Comparison of ENCODE assay signal across 18 cellular contexts in the genomic region with DNA sequence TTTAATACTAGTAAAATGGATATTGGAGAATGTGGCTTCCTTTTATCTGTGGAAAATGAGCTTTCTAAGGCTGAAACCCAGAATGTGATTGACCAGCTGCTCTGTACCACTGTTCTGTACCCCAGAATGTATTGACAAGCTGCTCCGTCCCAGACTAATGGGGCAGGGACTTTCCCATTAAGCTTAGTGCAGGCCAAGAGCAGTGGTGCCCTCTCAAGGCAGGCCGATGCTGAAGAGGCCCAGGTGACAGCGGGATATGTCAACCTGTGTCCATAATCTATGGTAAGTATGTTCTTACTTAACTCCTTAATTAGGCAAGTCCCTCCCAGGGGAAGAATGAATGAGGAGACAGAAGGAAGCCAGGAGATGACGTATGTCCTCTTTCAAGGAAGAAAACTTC. TPM values are rescaled to one million over a fixed set of nuclear protein-coding genes. Genes with fewer than 3 reads are reported as not detected.
A peak's percentile ranks its signal among the peaks of the same experiment; 100 is the strongest.
DNase-seq lines count a peak whose midpoint lies in the region; ATAC-seq, FAIRE-seq and TF ChIP-seq lines count a peak whose summit lies in the region.
"Had no signal": no experiment of that assay in that cellular context is flagged by ENCODE, and none has a peak within 500 bp of the region (broad histone marks: within the 10 kb centered on the region; RNA-seq: fewer than 3 reads in every experiment).

No MANE protein-coding gene starts in this region.

- H3K9me3 ChIP-seq in OCI-LY3 (ENCODE audit: insufficient read depth, low read length) (no peaks in the 10 kb centered on the region), H1 (ENCODE audit: insufficient read depth in 2 of 2, low read depth in 1 of 2, low read length in 1 of 2) (no peaks in the 10 kb centered on the region)
- H3K9me3 ChIP-seq: HAP-1, SK-N-SH had no signal

- H4K20me1 ChIP-seq in OCI-LY3 (ENCODE audit: insufficient read depth, low read length), result no peaks in the 10 kb centered on the region
- H4K20me1 ChIP-seq in H1 (replicated peaks in 1 of 2; ENCODE audit: control insufficient read depth in 1 of 2, insufficient read depth in 2 of 2, low read length in 2 of 2), result no peaks in the 10 kb centered on the region

- peaks cover 13% of the 10 kb centered on the region for H3K4me1 Mint-ChIP-seq in activated CD4-positive, alpha-beta memory T cell treated with anti-CD3 and anti-CD28 coated beads, Interleukin-2, amount 10 ng/mL, durations not matched to agents 7 days and 5 days
- H3K4me1 Mint-ChIP-seq in activated CD4-positive, alpha-beta memory T cell treated with anti-CD3 and anti-CD28 coated beads for 36 hours (ENCODE audit: low read depth), result peaks cover 4% of the 10 kb centered on the region
- H3K4me1 Mint-ChIP-seq in stimulated activated naive B cell treated with anti-CD40 and anti-IgM and Interleukin-4, amounts not matched to agents 10 μg/mL and 1 μg/mL and 100 μg/mL, for 72 hours, result peaks cover 6% of the 10 kb centered on the region in 2 donors

- no peak overlapping the region for H3K56ac ChIP-seq in H1 (replicated peaks; ENCODE audit: insufficient read length, low read depth, low read length)

- no peaks in the 10 kb centered on the region for H3K27me3 Mint-ChIP-seq in activated CD4-positive, alpha-beta memory T cell treated with anti-CD3 and anti-CD28 coated beads, Interleukin-2, amount 10 ng/mL, durations not matched to agents 7 days and 5 days
- H3K27me3 Mint-ChIP-seq in activated CD4-positive, alpha-beta memory T cell treated with anti-CD3 and anti-CD28 coated beads for 36 hours, result no peaks in the 10 kb centered on the region
- H3K27me3 Mint-ChIP-seq in stimulated activated naive B cell treated with anti-CD40 and anti-IgM and Interleukin-4, amounts not matched to agents 10 μg/mL and 1 μg/mL and 100 μg/mL, for 72 hours, result no peaks in the 10 kb centered on the region

- no peak overlapping the region for H3K9ac ChIP-seq in OCI-LY3 (ENCODE audit: low read length)
- no peak overlapping the region for H3K9ac ChIP-seq in H1 (replicated peaks in 1 of 4; ENCODE audit: extremely low read depth in 1 of 4, low read depth in 3 of 4, low read length in 3 of 4)
- H3K9ac ChIP-seq: SK-N-SH had no signal

- no peaks in the 10 kb centered on the region for H3K9me3 Mint-ChIP-seq in activated CD4-positive, alpha-beta memory T cell treated with anti-CD3 and anti-CD28 coated beads, Interleukin-2, amount 10 ng/mL, durations not matched to agents 7 days and 5 days
- H3K9me3 Mint-ChIP-seq in activated CD4-positive, alpha-beta memory T cell treated with anti-CD3 and anti-CD28 coated beads for 36 hours, result no peaks in the 10 kb centered on the region
- H3K9me3 Mint-ChIP-seq in stimulated activated naive B cell treated with anti-CD40 and anti-IgM and Interleukin-4, amounts not matched to agents 10 μg/mL and 1 μg/mL and 100 μg/mL, for 72 hours, result no peaks in the 10 kb centered on the region

- 83% methylated on average over 4 of the region's 4 CpGs; no CpG with 5 or more reads in 1 of the 2 experiments for WGBS in H1 (ENCODE audit: extremely low coverage in 1 of 2, insufficient coverage in 1 of 2, insufficient read length in 1 of 2, insufficient replicate concordance in 2 of 2, low coverage in 1 of 2, low lambda C conversion rate in 2 of 2, missing lambda C conversion rate in 1 of 2), 2 experiments

- no peak overlapping the region for H3K18ac ChIP-seq in H1 (ENCODE audit: extremely low read depth, low read length)

- peak overlapping the region; percentile 21 for H3K4me2 ChIP-seq in OCI-LY3 (ENCODE audit: low read length)
- H3K4me2 ChIP-seq in H1 (ENCODE audit: insufficient read depth in 1 of 2, low read depth in 2 of 2, low read length in 2 of 2), result no peak overlapping the region
- H3K4me2 ChIP-seq: SK-N-SH had no signal

- peaks cover 65% of the 10 kb centered on the region for H3K36me3 Mint-ChIP-seq in activated CD4-positive, alpha-beta memory T cell treated with anti-CD3 and anti-CD28 coated beads, Interleukin-2, amount 10 ng/mL, durations not matched to agents 7 days and 5 days (ENCODE audit: low read depth)
- H3K36me3 Mint-ChIP-seq in activated CD4-positive, alpha-beta memory T cell treated with anti-CD3 and anti-CD28 coated beads for 36 hours, result peaks cover 28% of the 10 kb centered on the region
- H3K36me3 Mint-ChIP-seq in stimulated activated naive B cell treated with anti-CD40 and anti-IgM and Interleukin-4, amounts not matched to agents 10 μg/mL and 1 μg/mL and 100 μg/mL, for 72 hours, result peaks cover 29 to 31% of the 10 kb centered on the region in 2 donors

- no peak for TF ChIP-seq EP300 in H1 (IDR thresholded peaks at IDR 0.05; ENCODE audit: borderline replicate concordance in 1 of 2, low read depth in 2 of 2, low read length in 2 of 2)

- no peak overlapping the region for H4K91ac ChIP-seq in H1 (replicated peaks; ENCODE audit: insufficient read length, low read length)

- peaks cover 30% of the 10 kb centered on the region for H3K36me3 ChIP-seq in OCI-LY3 (replicated peaks; ENCODE audit: low read depth, low read length)
- peaks cover 0 to 20% (median 13%) of the 10 kb centered on the region in 4 experiments; a peak in 7 of 8 replicates for H3K36me3 ChIP-seq in H1 (ENCODE audit: control insufficient read depth in 2 of 4, insufficient read depth in 4 of 4, low read length in 3 of 4)

- no peak overlapping the region for H3K4ac ChIP-seq in H1 (replicated peaks; ENCODE audit: insufficient read length, low read depth, low read length)

- TF ChIP-seq CTCF in OCI-LY3 (IDR thresholded peaks at IDR 0.05; ENCODE audit: low read depth, low read length) (peak; percentile 87), H1 (IDR thresholded peaks at IDR 0.05; ENCODE audit: control extremely low read depth in 1 of 3, insufficient read depth in 1 of 3, low read depth in 1 of 3, low read length in 3 of 3) (peak; percentile 18 to 38 (median 30); a peak in 2 of 4 replicates)

- intact Hi-C loops in activated CD4-positive, alpha-beta memory T cell treated with anti-CD3 and anti-CD28 coated beads for 36 hours (cut with micrococcal nuclease), result no loop called here

- H3K23ac ChIP-seq in H1 (ENCODE audit: insufficient read length), result no peak overlapping the region

- no peak overlapping the region for H2AK5ac ChIP-seq in H1 (ENCODE audit: low read depth, low read length)

- H3K4me3 Mint-ChIP-seq in activated CD4-positive, alpha-beta memory T cell treated with anti-CD3 and anti-CD28 coated beads, Interleukin-2, amount 10 ng/mL, durations not matched to agents 7 days and 5 days, result no peak overlapping the region
- H3K4me3 Mint-ChIP-seq in activated CD4-positive, alpha-beta memory T cell treated with anti-CD3 and anti-CD28 coated beads for 36 hours, result no peak overlapping the region
- H3K4me3 Mint-ChIP-seq in stimulated activated naive B cell treated with anti-CD40 and anti-IgM and Interleukin-4, amounts not matched to agents 10 μg/mL and 1 μg/mL and 100 μg/mL, for 72 hours, result no peak overlapping the region

- H3K79me2 ChIP-seq in OCI-LY3 (ENCODE audit: low read length) (no peaks in the 10 kb centered on the region), H1 (ENCODE audit: control insufficient read depth in 1 of 2, insufficient read depth in 2 of 2, low read length in 2 of 2) (no peaks in the 10 kb centered on the region)

- FAIRE-seq in H1 (lab: Jason Lieb, UNC), result no peak

- no peak overlapping the region for H2BK5ac ChIP-seq in H1 (ENCODE audit: low read depth, low read length)

- no peak overlapping the region for H4K8ac ChIP-seq in H1 (ENCODE audit: extremely low read depth, insufficient read depth, low read length)

- H2BK20ac ChIP-seq in H1 (ENCODE audit: low read length), result no peak overlapping the region

- H3K14ac ChIP-seq in H1 (ENCODE audit: insufficient read length), result no peak overlapping the region

- no peak overlapping the region for H2BK15ac ChIP-seq in H1 (ENCODE audit: low read length)

- peak; percentile 29 to 42 for ATAC-seq in stimulated activated naive B cell treated with anti-CD40 and anti-IgM and Interleukin-4, amounts not matched to agents 10 μg/mL and 1 μg/mL and 100 μg/mL, for 72 hours (replicated peaks)
- ATAC-seq: Panc1 had no signal

- no peak for TF ChIP-seq POLR2A in H1 (IDR thresholded peaks at IDR 0.05; ENCODE audit: control extremely low read depth in 1 of 2, low read depth in 2 of 2, low read length in 2 of 2)

- POLR2A ChIA-PET in activated CD4-positive, alpha-beta memory T cell treated with anti-CD3 and anti-CD28 coated beads, Interleukin-2, amount 10 ng/mL, durations not matched to agents 7 days and 5 days (lab: Charles Lee), result interaction anchor here (1.5 to 2.5 kb wide), 3 partner anchors 24 to 74 kb away, joined by 3 to 9 read pairs (median 4); no protein-coding TSS in a partner anchor
- POLR2A ChIA-PET in activated CD4-positive, alpha-beta memory T cell treated with anti-CD3 and anti-CD28 coated beads for 36 hours (lab: Charles Lee), result interaction anchor here (0.6 kb wide), 1 partner anchor 57 kb away, joined by 3 read pairs; no protein-coding TSS in a partner anchor
- POLR2A ChIA-PET in H1 (lab: Charles Lee; ENCODE audit: partially characterized antibody), result interaction anchor here (0.6 to 0.9 kb wide), 5 partner anchors 13 to 811 kb away, joined by 3 read pairs; no protein-coding TSS in a partner anchor

- no peak overlapping the region for H4K5ac ChIP-seq in H1 (ENCODE audit: insufficient read length, low read depth, low read length)

- H2BK12ac ChIP-seq in H1 (ENCODE audit: low read depth, low read length), result no peak overlapping the region

- no peak overlapping the region for H2BK120ac ChIP-seq in H1 (replicated peaks; ENCODE audit: low read depth, low read length)

- H3K79me1 ChIP-seq in H1 (ENCODE audit: low read depth, low read length), result no peaks in the 10 kb centered on the region

- CTCF ChIA-PET in activated CD4-positive, alpha-beta memory T cell treated with anti-CD3 and anti-CD28 coated beads, Interleukin-2, amount 10 ng/mL, durations not matched to agents 7 days and 5 days (lab: Charles Lee), result interaction anchor here (0.7 kb wide), 1 partner anchor 31 kb away, joined by 3 read pairs; the partner anchor contains the start of gene SGO1
- CTCF ChIA-PET in activated CD4-positive, alpha-beta memory T cell treated with anti-CD3 and anti-CD28 coated beads for 36 hours (lab: Charles Lee), result no interaction called here
- CTCF ChIA-PET in H1 (lab: Charles Lee; ENCODE audit: partially characterized antibody), result interaction anchor here (0.6 to 2.1 kb wide), 11 partner anchors 8 to 729 kb away, joined by 3 to 6 read pairs (median 3); no protein-coding TSS in a partner anchor

- DNase-seq in activated CD4-positive, alpha-beta memory T cell treated with anti-CD3 and anti-CD28 coated beads, Interleukin-2, amount 10 ng/mL, durations not matched to agents 7 days and 5 days, result no peak
- DNase-seq in activated CD4-positive, alpha-beta memory T cell treated with anti-CD3 and anti-CD28 coated beads for 36 hours, result no peak
- DNase-seq in H1 (ENCODE audit: low read depth in 1 of 2, low spot score in 2 of 2), result no peak
- no peak for DNase-seq in stimulated activated naive B cell treated with anti-CD40 and anti-IgM and Interleukin-4, amounts not matched to agents 10 μg/mL and 1 μg/mL and 100 μg/mL, for 72 hours
- DNase-seq in GOT3 (lab: John Stamatoyannopoulos, UW), result no peak
- DNase-seq in T1000 (lab: John Stamatoyannopoulos, UW), result no peak
- no peak for DNase-seq in inferior parietal cortex (ENCODE audit: extremely low spot score)
- DNase-seq: 8988T, Calu3, NCI-H1694, NCI-H69, Right ventricle myocardium superior, SK-N-SH had no signal

- H3K27me3 ChIP-seq in OCI-LY3 (ENCODE audit: low read depth, low read length) (no peaks in the 10 kb centered on the region), H1 (replicated peaks in 1 of 4; ENCODE audit: control insufficient read depth in 3 of 4, extremely low read depth in 1 of 4, insufficient read depth in 3 of 4, low read length in 3 of 4) (no peaks in the 10 kb centered on the region)

- H3K23me2 ChIP-seq in H1 (ENCODE audit: low read depth, low read length), result no peaks in the 10 kb centered on the region

- H3K4me3 ChIP-seq in OCI-LY3 (ENCODE audit: low read length) (no peak overlapping the region), H1 (ENCODE audit: extremely low read depth in 1 of 4, insufficient read depth in 2 of 4, low read depth in 3 of 4, low read length in 4 of 4) (no peak overlapping the region)
- H3K4me3 ChIP-seq: HAP-1 had no signal

- H3K27ac ChIP-seq in OCI-LY3 (ENCODE audit: low read length), result no peak overlapping the region
- H3K27ac ChIP-seq in H1 (ENCODE audit: low read depth, low read length), result no peak overlapping the region
- H3K27ac ChIP-seq: C4-2B, HL-60 had no signal

- H2AFZ ChIP-seq in OCI-LY3 (ENCODE audit: low read depth, low read length), result no peak overlapping the region
- no peak overlapping the region for H2AFZ ChIP-seq in H1 (ENCODE audit: low read length)

- peaks cover 18% of the 10 kb centered on the region for H3K4me1 ChIP-seq in OCI-LY3 (ENCODE audit: low read length)
- no peaks in the 10 kb centered on the region for H3K4me1 ChIP-seq in H1 (replicated peaks in 1 of 4; ENCODE audit: control insufficient read depth in 3 of 4, insufficient read depth in 4 of 4, low read length in 3 of 4)

- TF ChIP-seq RAD21 in H1 (IDR thresholded peaks at IDR 0.05 in 1 of 2, conservative IDR thresholded peaks at IDR 0.05 in 1 of 2; ENCODE audit: low read depth in 2 of 2, low read length in 2 of 2), result peak; percentile 51 to 55

- H3K27ac Mint-ChIP-seq in activated CD4-positive, alpha-beta memory T cell treated with anti-CD3 and anti-CD28 coated beads, Interleukin-2, amount 10 ng/mL, durations not matched to agents 7 days and 5 days, result peak overlapping the region; percentile 26
- no peak overlapping the region for H3K27ac Mint-ChIP-seq in activated CD4-positive, alpha-beta memory T cell treated with anti-CD3 and anti-CD28 coated beads for 36 hours
- peak overlapping the region; percentile 20 for H3K27ac Mint-ChIP-seq in stimulated activated naive B cell treated with anti-CD40 and anti-IgM and Interleukin-4, amounts not matched to agents 10 μg/mL and 1 μg/mL and 100 μg/mL, for 72 hours

RNA-seq across cellular contexts. Expression of gene SGO1, which starts 31.1 kb away (rescaled TPM):
- 10 to 100 TPM; 38.3 to 39.4 TPM for total RNA-seq in activated CD4-positive, alpha-beta memory T cell treated with anti-CD3 and anti-CD28 coated beads, Interleukin-2, amount 10 ng/mL, durations not matched to agents 7 days and 5 days
- total RNA-seq in activated CD4-positive, alpha-beta memory T cell treated with anti-CD3 and anti-CD28 coated beads for 36 hours, result 10 to 100 TPM; 37.4 to 37.8 TPM
- total RNA-seq in H1 (2021; fragmentation: NEBNext Ultra II Directional; extraction: Animal tissue kit (Norgen Biotek cat#: 25700)), result 34.6 and 36.4 TPM in 2 replicates
- 5.7 and 6.9 TPM in 2 replicates for polyA plus RNA-seq in H1 (2011; rRNA removed)
- 6.2 TPM for polyA plus RNA-seq in H1 (2011; cell fraction: cytosol; rRNA removed)
- 7.4 TPM for polyA plus RNA-seq in H1 (2011; cell fraction: nucleus; rRNA removed)
- 12.3 to 21.3 TPM (median 14.7 TPM) in 4 replicates for polyA plus RNA-seq in H1 (2012, experiment 1 of 2)
- 3.0 TPM for polyA plus RNA-seq in H1 (2012, experiment 2 of 2)
- 29.5 TPM for polyA plus RNA-seq in H1 (2013, experiment 1 of 2)
- 27.9 TPM for polyA plus RNA-seq in H1 (2013, experiment 2 of 2)
- 6.2 and 10.8 TPM in 2 replicates for polyA minus RNA-seq in H1 (2011; rRNA and poly(A)+ RNA removed)
- polyA minus RNA-seq in H1 (2011; cell fraction: cytosol; rRNA and poly(A)+ RNA removed), result 12.3 TPM
- 20.6 TPM for polyA minus RNA-seq in H1 (2011; cell fraction: nucleus; rRNA and poly(A)+ RNA removed)
